ENCODE assay signal across 8 cellular contexts in genomic region chr21:39169906-39170305, GRCh38.
"Had no signal": no experiment of that assay in that cellular context is flagged by ENCODE, and none has a peak within 500 bp of the region (broad histone marks: within the 10 kb centered on the region; RNA-seq: fewer than 3 reads in every experiment).

No MANE protein-coding gene starts in this region.

- H3K4me2 ChIP-seq: GM23338 had no signal

- FAIRE-seq: H1, H54, K562 had no signal

- H3K4me3 ChIP-seq: GM23338, K562 had no signal

- H2AFZ ChIP-seq: GM23338 had no signal

- ATAC-seq: GM23338, K562 had no signal

- H3K27ac ChIP-seq: HL-60 had no signal

- DNase-seq: H9, HCEC 1CT, IMR-90 had no signal
